In genomic region chr1:100583827-100584226, GRCh38 we compare ENCODE assay signal across 31 cellular contexts. TPM values are rescaled to one million over a fixed set of nuclear protein-coding genes. Genes with fewer than 3 reads are reported as not detected.
"Had no signal": no experiment of that assay in that cellular context is flagged by ENCODE, and none has a peak within 500 bp of the region (broad histone marks: within the 10 kb centered on the region; RNA-seq: fewer than 3 reads in every experiment).

No MANE protein-coding gene starts in this region.

- H3K4me2 ChIP-seq: hepatocyte had no signal

- H3K27me3 ChIP-seq: colonic mucosa, esophagus squamous epithelium, gastrocnemius medialis, hepatocyte, neutrophil, uterus had no signal

- H3K36me3 ChIP-seq: colonic mucosa, esophagus squamous epithelium, gastrocnemius medialis, neutrophil, thoracic aorta, uterus had no signal

- H2AFZ ChIP-seq: hepatocyte had no signal

- H3K9me3 ChIP-seq: colonic mucosa, esophagus squamous epithelium, gastrocnemius medialis, neutrophil, thoracic aorta, uterus had no signal

- H3K4me1 ChIP-seq: colonic mucosa, esophagus squamous epithelium, gastrocnemius medialis, uterus had no signal

- H3K27ac ChIP-seq: colonic mucosa, epithelial cell of prostate, esophagus squamous epithelium, gastrocnemius medialis, hepatocyte, neutrophil, thoracic aorta, uterus had no signal

- H3K4me3 ChIP-seq: colonic mucosa, esophagus squamous epithelium, gastrocnemius medialis, hepatocyte, lung, thoracic aorta, uterus had no signal

- H3K79me2 ChIP-seq: hepatocyte had no signal

- DNase-seq: activated CD4-positive, alpha-beta T cell treated with anti-CD3 and anti-CD28 coated beads for 36 hours; activated CD4-positive, CD25-positive, alpha-beta regulatory T cell; activated CD8-positive, alpha-beta memory T cell treated with anti-CD3 and anti-CD28 coated beads, Interleukin-2, amount 10 ng/mL, durations not matched to agents 7 days and 5 days; activated CD8-positive, alpha-beta T cell treated with anti-CD3 and anti-CD28 coated beads, Interleukin-2, amount 10 ng/mL, durations not matched to agents 7 days and 5 days; activated naive CD4-positive, alpha-beta T cell; activated T-cell treated with anti-CD3 and anti-CD28 coated beads, Interleukin-2, amount 50 U/mL, for 72 hours; anterior cingulate cortex; cerebellar nuclear complex; colonic mucosa; effector CD8-positive, alpha-beta T cell; esophagus squamous epithelium; gastrocnemius medialis; glutamatergic neuron; kidney; naive B cell; nephron progenitor cell; stimulated activated CD4-positive, alpha-beta T cell treated with anti-CD3 and anti-CD28 coated beads, Interleukin-4, amount 100 ng/mL, for 1 hour; stimulated activated naive CD8-positive, alpha-beta T cell treated with anti-CD3 and anti-CD28 coated beads, Interleukin-15, Interleukin-2, amounts not matched to agents 100 U/mL and 50 U/mL, for 24 hours; T-helper 2 cell; trophoblast cell; uterus had no signal

RNA-seq across cellular contexts. Expression of gene GPR88, which starts 45.9 kb away (rescaled TPM):
- total RNA-seq: activated CD8-positive, alpha-beta memory T cell treated with anti-CD3 and anti-CD28 coated beads, Interleukin-2, amount 10 ng/mL, durations not matched to agents 7 days and 5 days; activated CD8-positive, alpha-beta T cell treated with anti-CD3 and anti-CD28 coated beads, Interleukin-2, amount 10 ng/mL, durations not matched to agents 7 days and 5 days; activated naive CD4-positive, alpha-beta T cell treated with anti-CD3 and anti-CD28 coated beads, Interleukin-2, amount 50 U/mL, for 72 hours; activated T-cell treated with anti-CD3 and anti-CD28 coated beads, Interleukin-2, amount 50 U/mL, for 72 hours; bronchial epithelial cell; dermis microvascular lymphatic vessel endothelial cell; esophagus squamous epithelium; osteocyte; progenitor cell of endocrine pancreas had no signal
